Comparison of ENCODE assay signal across 30 cellular contexts in the genomic region with DNA sequence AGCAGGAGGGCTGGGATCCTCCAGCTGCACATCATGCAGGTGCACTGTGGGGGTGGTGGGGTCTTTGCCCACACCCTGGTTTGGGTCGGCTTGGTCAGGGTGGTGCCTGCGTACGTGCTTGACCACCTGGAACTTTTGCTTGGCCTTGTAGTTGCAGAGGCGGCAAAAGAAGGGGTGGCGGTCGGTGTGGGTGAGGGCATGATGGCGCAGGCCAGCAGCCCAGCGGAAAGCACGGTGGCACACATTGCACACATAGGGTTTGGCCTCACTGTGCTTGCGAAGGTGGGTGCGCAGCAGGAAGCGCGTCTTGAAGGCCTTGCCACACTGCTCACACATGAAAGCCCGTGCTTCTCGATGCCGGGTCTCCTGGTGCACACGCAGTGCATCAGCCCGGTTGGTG.
"Had no signal": no experiment of that assay in that cellular context is flagged by ENCODE, and none has a peak within 500 bp of the region (broad histone marks: within the 10 kb centered on the region; RNA-seq: fewer than 3 reads in every experiment).

No MANE protein-coding gene starts in this region.

- H3K27ac ChIP-seq: adrenal gland, body of pancreas had no signal

- H3K4me3 ChIP-seq: adrenal gland, body of pancreas had no signal

- H3K4me1 ChIP-seq: adrenal gland, body of pancreas had no signal

- H3K27me3 ChIP-seq: adrenal gland, body of pancreas had no signal

- FAIRE-seq: colon, endometrium, frontal cortex had no signal

- ATAC-seq: activated CD4-positive, alpha-beta T cell treated with anti-CD3 and anti-CD28 coated beads for 36 hours; activated CD8-positive, alpha-beta memory T cell treated with anti-CD3 and anti-CD28 coated beads, Interleukin-2, amount 10 ng/mL, durations not matched to agents 7 days and 5 days; activated CD8-positive, alpha-beta T cell treated with anti-CD3 and anti-CD28 coated beads, Interleukin-2, amount 10 ng/mL, durations not matched to agents 7 days and 5 days; activated naive CD8-positive, alpha-beta T cell treated with anti-CD3 and anti-CD28 coated beads, Interleukin-2, amount 50 U/mL, for 24 hours; body of pancreas; effector memory CD8-positive, alpha-beta T cell; esophagus mucosa; T-helper 17 cell had no signal

- DNase-seq: activated CD4-positive, alpha-beta memory T cell treated with anti-CD3 and anti-CD28 coated beads for 36 hours; activated CD4-positive, alpha-beta T cell treated with anti-CD3 and anti-CD28 coated beads for 36 hours; activated CD4-positive, alpha-beta T cell treated with anti-CD3 and anti-CD28 coated beads, Interleukin-2, amount 10 ng/mL, durations not matched to agents 24 days and 14 days; activated CD4-positive, CD25-positive, alpha-beta regulatory T cell; activated CD4-positive, CD25-positive, alpha-beta regulatory T cell treated with anti-CD3 and anti-CD28 coated beads, Interleukin-2, amount 50 U/mL, for 72 hours; activated CD8-positive, alpha-beta memory T cell treated with anti-CD3 and anti-CD28 coated beads, Interleukin-2, amount 10 ng/mL, durations not matched to agents 7 days and 5 days; activated CD8-positive, alpha-beta memory T cell treated with anti-CD3 and anti-CD28 coated beads, Interleukin-2, amount 50 U/mL, for 4 hours; activated CD8-positive, alpha-beta T cell treated with anti-CD3 and anti-CD28 coated beads, Interleukin-2, amount 10 ng/mL, durations not matched to agents 7 days and 5 days; activated effector memory CD4-positive, alpha-beta T cell treated with anti-CD3 and anti-CD28 coated beads, Interleukin-2, amount 50 U/mL, for 16 hours; activated naive CD4-positive, alpha-beta T cell treated with anti-CD3 and anti-CD28 coated beads for 36 hours; activated naive CD8-positive, alpha-beta T cell treated with anti-CD3 and anti-CD28 coated beads for 36 hours; activated naive CD8-positive, alpha-beta T cell treated with anti-CD3 and anti-CD28 coated beads, Interleukin-2, amount 50 U/mL, for 24 hours; activated T-cell treated with anti-CD3 and anti-CD28 coated beads, Interleukin-2, amount 50 U/mL, for 1 hour; activated T-cell treated with anti-CD3 and anti-CD28 coated beads, Interleukin-2, amount 50 U/mL, for 48 hours; adrenal gland; amygdala; body of pancreas; cortex of kidney; dermis blood vessel endothelial cell; effector CD4-positive, alpha-beta T cell; effector memory CD8-positive, alpha-beta T cell; foreskin fibroblast; head of caudate nucleus; T-helper 1 cell; T-helper 17 cell; T1000 had no signal

- H3K9me3 ChIP-seq: adrenal gland, body of pancreas had no signal
